ENCODE assay signal across 1 cellular context in genomic region chr9:33290247-33290993, GRCh38.
TF ChIP-seq lines count a peak whose summit lies in the region.

Gene NFX1 (plus strand): TSS chr9:33290516. CDS start chr9:33290573, 57 bp downstream.

TF ChIP-seq in HepG2, 621 proteins besides CTCF, POLR2A, EP300 and RAD21 (continued from another document and continues in another):
- TF ChIP-seq THAP11 (CRISPR knock-in tag; IDR thresholded peaks at IDR 0.05) (peak; percentile 96), BORCS8-MEF2B (CRISPR knock-in tag; IDR thresholded peaks at IDR 0.05) (peak; percentile 90), NCOA5 (CRISPR knock-in tag; IDR thresholded peaks at IDR 0.05) (no peak), GTF2F1 (IDR thresholded peaks at IDR 0.05; ENCODE audit: low read length) (0 out of 2 replicates have a peak, but pooled peaks have one; percentile 74), ZFP41 (CRISPR knock-in tag; IDR thresholded peaks at IDR 0.05; ENCODE audit: borderline replicate concordance) (0 out of 2 replicates have a peak, but pooled peaks have one; percentile 47), ELF1 (CRISPR knock-in tag; IDR thresholded peaks at IDR 0.05) (peak; percentile 91), ZNF740 (CRISPR knock-in tag; IDR thresholded peaks at IDR 0.05) (0 out of 2 replicates have a peak, but pooled peaks have one; percentile 18), ZBTB34 (CRISPR knock-in tag; IDR thresholded peaks at IDR 0.05) (peak; percentile 91), IKZF1 (IDR thresholded peaks at IDR 0.05) (no peak), NFKB2 (CRISPR knock-in tag; IDR thresholded peaks at IDR 0.05; ENCODE audit: borderline replicate concordance) (peak; percentile 96; the same call in 1 of the 2 replicates), CCAR2 (optimal IDR thresholded peaks at IDR 0.05; ENCODE audit: low read depth, low read length) (no peak), ZNF441 (CRISPR knock-in tag; IDR thresholded peaks at IDR 0.05; ENCODE audit: borderline replicate concordance) (peak; percentile 75; the same call in 1 of the 2 replicates), ZNF772 (CRISPR knock-in tag; IDR thresholded peaks at IDR 0.05) (peak; percentile 96), IRF2 (CRISPR knock-in tag; IDR thresholded peaks at IDR 0.05) (peak; percentile 93), SOX6 (IDR thresholded peaks at IDR 0.05) (no peak), SOX6 (CRISPR knock-in tag; IDR thresholded peaks at IDR 0.05) (peak; percentile 86), RERE (CRISPR knock-in tag; IDR thresholded peaks at IDR 0.05; ENCODE audit: low read depth) (peak; percentile 13; the same call in 1 of the 2 replicates), ZBTB37 (CRISPR knock-in tag; IDR thresholded peaks at IDR 0.05) (0 out of 2 replicates have a peak, but pooled peaks have one; percentile 51), ZFY (CRISPR knock-in tag; IDR thresholded peaks at IDR 0.05) (peak; percentile 81), ZSCAN25 (CRISPR knock-in tag; IDR thresholded peaks at IDR 0.05) (peak; percentile 80; the same call in 1 of the 2 replicates), IRX3 (CRISPR knock-in tag; IDR thresholded peaks at IDR 0.05; ENCODE audit: borderline replicate concordance, low read depth) (peak; percentile 86; the same call in 1 of the 2 replicates), GZF1 (CRISPR knock-in tag; IDR thresholded peaks at IDR 0.05) (no peak), ZNF782 (CRISPR knock-in tag; IDR thresholded peaks at IDR 0.05; ENCODE audit: borderline replicate concordance) (peak; percentile 63; the same call in 1 of the 2 replicates), THYN1 (CRISPR knock-in tag; IDR thresholded peaks at IDR 0.05; ENCODE audit: borderline replicate concordance, low read depth) (no peak; the same call in 1 of the 2 replicates), ZSCAN5A (CRISPR knock-in tag; IDR thresholded peaks at IDR 0.05; ENCODE audit: borderline replicate concordance) (peak; percentile 87; the same call in 1 of the 2 replicates), HMG20B (CRISPR knock-in tag; conservative IDR thresholded peaks at IDR 0.05) (peak; percentile 42; the same call in 1 of the 2 replicates), HOXA9 (CRISPR knock-in tag; IDR thresholded peaks at IDR 0.05; ENCODE audit: borderline replicate concordance) (peak; percentile 84; the same call in 1 of the 2 replicates), NCOA1 (CRISPR knock-in tag; IDR thresholded peaks at IDR 0.05) (peak; percentile 69; the same call in 1 of the 2 replicates), HCFC1 (IDR thresholded peaks at IDR 0.05; ENCODE audit: low read depth, low read length) (peak; percentile 74), SMC3 (IDR thresholded peaks at IDR 0.05; ENCODE audit: low read length) (no peak; the same call in 1 of the 2 replicates), ZNF274 (CRISPR knock-in tag; IDR thresholded peaks at IDR 0.05) (peak; percentile 94), PATZ1 (CRISPR knock-in tag; IDR thresholded peaks at IDR 0.05) (peak; percentile 67), GATA4 (IDR thresholded peaks at IDR 0.05; ENCODE audit: borderline replicate concordance, low read depth) (peak; percentile 39; the same call in 1 of the 2 replicates), FOXP4 (CRISPR knock-in tag; IDR thresholded peaks at IDR 0.05) (peak; percentile 66), E2F2 (CRISPR knock-in tag; IDR thresholded peaks at IDR 0.05; ENCODE audit: borderline replicate concordance) (0 out of 2 replicates have a peak, but pooled peaks have one; percentile 51), ZFP90 (CRISPR knock-in tag; IDR thresholded peaks at IDR 0.05; ENCODE audit: borderline replicate concordance) (no peak; the same call in none of the 2 replicates), ATF7-NPFF (CRISPR knock-in tag; IDR thresholded peaks at IDR 0.05; ENCODE audit: low read depth) (peak; percentile 93), SATB2 (CRISPR knock-in tag; IDR thresholded peaks at IDR 0.05) (peak; percentile 59; the same call in 1 of the 2 replicates), MED1 (CRISPR knock-in tag; IDR thresholded peaks at IDR 0.05) (peak; percentile 89), ZNF510 (CRISPR knock-in tag; IDR thresholded peaks at IDR 0.05; ENCODE audit: low read depth) (0 out of 2 replicates have a peak, but pooled peaks have one; percentile 28), NR2F6 (IDR thresholded peaks at IDR 0.05) (no peak), NR2F6 (CRISPR knock-in tag; IDR thresholded peaks at IDR 0.05) (peak; percentile 13; the same call in 1 of the 2 replicates), ZNF691 (CRISPR knock-in tag; IDR thresholded peaks at IDR 0.05; ENCODE audit: borderline replicate concordance, low read depth) (0 out of 2 replicates have a peak, but pooled peaks have one; percentile 44), MXI1 (IDR thresholded peaks at IDR 0.05; ENCODE audit: borderline replicate concordance, low read depth, low read length) (peak; percentile 94; the same call in 2 of the 3 replicates), CBX1 (IDR thresholded peaks at IDR 0.05; ENCODE audit: low read depth) (peak; percentile 29), RARG (CRISPR knock-in tag; IDR thresholded peaks at IDR 0.05; ENCODE audit: low read depth) (0 out of 2 replicates have a peak, but pooled peaks have one; percentile 88), MAX (IDR thresholded peaks at IDR 0.05) (peak; percentile 99), ZNF451 (CRISPR knock-in tag; IDR thresholded peaks at IDR 0.05) (peak; percentile 79; the same call in 1 of the 2 replicates), MEIS2 (CRISPR knock-in tag; IDR thresholded peaks at IDR 0.05) (0 out of 2 replicates have a peak, but pooled peaks have one; percentile 28)
